ENCODE assay signal across 16 cellular contexts in the genomic region with DNA sequence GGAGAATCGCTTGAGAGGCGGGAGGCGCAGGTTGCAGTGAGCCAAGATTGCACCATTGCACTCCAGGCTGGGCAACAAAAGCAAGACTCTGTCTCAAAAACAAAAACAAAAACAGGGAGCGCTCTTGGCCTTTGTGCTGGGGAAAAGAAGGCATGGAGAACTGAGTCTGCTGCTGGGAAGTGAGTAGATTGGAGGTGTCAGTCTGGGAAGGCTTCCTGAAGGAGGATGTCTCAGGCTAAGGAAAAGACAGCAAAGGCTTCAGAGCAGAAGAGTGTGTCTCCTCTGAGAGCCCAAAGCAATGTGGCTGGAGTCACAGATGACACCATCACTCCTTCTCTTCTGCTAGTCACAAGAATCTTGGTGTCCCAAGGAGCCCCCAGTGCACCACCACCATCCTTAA. TPM values are rescaled to one million over a fixed set of nuclear protein-coding genes. Genes with fewer than 3 reads are reported as not detected.
DNase-seq lines count a peak whose midpoint lies in the region; ATAC-seq and TF ChIP-seq lines count a peak whose summit lies in the region.
"Had no signal": no experiment of that assay in that cellular context is flagged by ENCODE, and none has a peak within 500 bp of the region (broad histone marks: within the 10 kb centered on the region; RNA-seq: fewer than 3 reads in every experiment).

No MANE protein-coding gene starts in this region.

- peak overlapping the region; percentile 10 for H3K56ac ChIP-seq in mesendoderm (ENCODE audit: low read length)

- no peak for TF ChIP-seq POLR2A in HCT116 (IDR thresholded peaks at IDR 0.05; ENCODE audit: borderline replicate concordance, extremely low read depth, insufficient read depth, insufficient read length)

- peaks cover 44% of the 10 kb centered on the region for H3K4me1 Mint-ChIP-seq in WTC11
- H3K4me1 Mint-ChIP-seq: activated naive CD8-positive, alpha-beta T cell treated with anti-CD3 and anti-CD28 coated beads, Interleukin-2, amount 50 U/mL, for 24 hours; central memory CD8-positive, alpha-beta T cell had no signal

- intact Hi-C loops in HCT116 (cut with micrococcal nuclease) (loop anchor here (1.0 kb wide), 2 partner anchors 17 to 23 kb away; a partner anchor contains a TSS), tibial artery (cut with DNase I; ENCODE audit: low total_unique reads) (no loop called here)

- H3K9me3 ChIP-seq in HCT116 (ENCODE audit: control insufficient read depth in 1 of 2, insufficient read depth in 1 of 2, low read depth in 1 of 2, low read length in 2 of 2) (no peaks in the 10 kb centered on the region), tibial artery (no peaks in the 10 kb centered on the region)
- H3K9me3 ChIP-seq: BLaER1, thoracic aorta had no signal

- TF ChIP-seq CTCF in HCT116 (IDR thresholded peaks at IDR 0.05 in 2 of 3, conservative IDR thresholded peaks at IDR 0.05 in 1 of 3; ENCODE audit: borderline replicate concordance in 1 of 3, insufficient read depth in 1 of 3, low read depth in 2 of 3, low read length in 2 of 3) (no peak), WTC11 (IDR thresholded peaks at IDR 0.05) (no peak), tibial artery (IDR thresholded peaks at IDR 0.05) (no peak), omental fat pad (IDR thresholded peaks at IDR 0.05) (no peak)

- H2BK120ac ChIP-seq in mesendoderm (ENCODE audit: low read depth, low read length), result no peak overlapping the region

- H3K9ac ChIP-seq in HCT116 (ENCODE audit: low read length) (peak overlapping the region; percentile 74), mesendoderm (ENCODE audit: low read length) (no peak overlapping the region)
- H3K9ac ChIP-seq: BLaER1 had no signal

- no peaks in the 10 kb centered on the region for H3K27me3 ChIP-seq in HCT116 (ENCODE audit: insufficient read depth, low read length)
- H3K27me3 ChIP-seq in mesendoderm (ENCODE audit: insufficient read depth, low read length, poor library complexity), result no peaks in the 10 kb centered on the region
- H3K27me3 ChIP-seq in tibial artery, result no peaks in the 10 kb centered on the region
- H3K27me3 ChIP-seq: BLaER1 had no signal

- H3K4me2 ChIP-seq in HCT116 (ENCODE audit: low read length), result peak overlapping the region; percentile 92
- H3K4me2 ChIP-seq in mesendoderm (ENCODE audit: low read length), result no peak overlapping the region

- H4K5ac ChIP-seq in mesendoderm (ENCODE audit: low read length), result no peak overlapping the region

- H3K27ac Mint-ChIP-seq in WTC11, result peak overlapping the region; percentile 15; the same call in 1 of the 2 replicates
- H3K27ac Mint-ChIP-seq: activated CD8-positive, alpha-beta T cell treated with anti-CD3 and anti-CD28 coated beads for 36 hours; activated naive CD8-positive, alpha-beta T cell treated with anti-CD3 and anti-CD28 coated beads, Interleukin-2, amount 50 U/mL, for 24 hours; effector memory CD8-positive, alpha-beta T cell had no signal

- H3K4me3 Mint-ChIP-seq in WTC11, result no peak overlapping the region
- H3K4me3 Mint-ChIP-seq: activated CD8-positive, alpha-beta T cell treated with anti-CD3 and anti-CD28 coated beads for 36 hours; activated naive CD8-positive, alpha-beta T cell treated with anti-CD3 and anti-CD28 coated beads, Interleukin-2, amount 50 U/mL, for 24 hours; central memory CD8-positive, alpha-beta T cell; effector memory CD8-positive, alpha-beta T cell had no signal

- H3K4me3 ChIP-seq in HCT116 (replicated peaks in 1 of 2; ENCODE audit: low read depth in 1 of 2, low read length in 2 of 2) (peak overlapping the region in 1 of 2 experiments; percentile 51; a peak in 1 of 4 replicates), mesendoderm (ENCODE audit: low read length) (no peak overlapping the region), tibial artery (no peak overlapping the region)
- H3K4me3 ChIP-seq: BLaER1, thoracic aorta had no signal

- CTCF ChIA-PET in HCT116 (lab: Charles Lee), result interaction anchor here (1.0 to 3.3 kb wide), 3 partner anchors 14 to 52 kb away, joined by 3 to 17 read pairs (median 8); no protein-coding TSS in a partner anchor
- CTCF ChIA-PET in WTC11 (lab: Charles Lee), result interaction anchor here (1.0 to 4.7 kb wide), 3 partner anchors 23 to 52 kb away, joined by 4 to 37 read pairs (median 31); a partner anchor contains a TSS

- H3K79me1 ChIP-seq in mesendoderm (ENCODE audit: low read length), result no peaks in the 10 kb centered on the region

- H3K23ac ChIP-seq in mesendoderm (ENCODE audit: low read length), result no peak overlapping the region

- H3K79me2 ChIP-seq in HCT116 (ENCODE audit: insufficient read depth, low read length), result no peaks in the 10 kb centered on the region
- H3K79me2 ChIP-seq in mesendoderm (ENCODE audit: control insufficient read depth, insufficient read depth, low read length), result no peaks in the 10 kb centered on the region

- H3K9me2 ChIP-seq in HCT116 (ENCODE audit: insufficient read depth), result no peaks in the 10 kb centered on the region

- no peak for TF ChIP-seq RAD21 in HCT116 (IDR thresholded peaks at IDR 0.05; ENCODE audit: low read depth)

- H3K18ac ChIP-seq in mesendoderm (ENCODE audit: low read length), result no peak overlapping the region

- H3K27ac ChIP-seq in HCT116 (ENCODE audit: low read depth, low read length) (peak overlapping the region; percentile 95), mesendoderm (ENCODE audit: low read depth, low read length) (no peak overlapping the region), tibial artery (peak overlapping the region; percentile 35 to 61)
- H3K27ac ChIP-seq: BLaER1 had no signal

- peaks cover 61 to 86% of the 10 kb centered on the region in 2 experiments for H3K4me1 ChIP-seq in HCT116 (ENCODE audit: control insufficient read depth in 1 of 2, insufficient read depth in 2 of 2, low read length in 2 of 2)
- H3K4me1 ChIP-seq in mesendoderm (ENCODE audit: control insufficient read depth, low read depth, low read length), result peaks cover 23% of the 10 kb centered on the region
- H3K4me1 ChIP-seq in tibial artery, result peaks cover 0 to 38% (median 24%) of the 10 kb centered on the region in 4 donors

- H3K27me3 Mint-ChIP-seq in WTC11 (ENCODE audit: low read depth), result no peaks in the 10 kb centered on the region; the same call in 1 of the 2 replicates

- no TSS peak for BruUV-seq in HCT116 (replicated peaks; lab: Mats Ljungman, UMichigan)

- WGBS in mesendoderm (ENCODE audit: extremely low coverage, insufficient coverage, low lambda C conversion rate), result no CpG with 5 or more reads among the region's 4 CpGs

- H2BK5ac ChIP-seq in mesendoderm (ENCODE audit: low read length), result no peak overlapping the region

- H3K36me3 ChIP-seq in HCT116 (ENCODE audit: control insufficient read depth in 1 of 2, insufficient read depth in 2 of 2, low read length in 2 of 2) (no peaks in the 10 kb centered on the region), mesendoderm (ENCODE audit: control insufficient read depth, insufficient read depth, low read length) (no peaks in the 10 kb centered on the region), tibial artery (no peaks in the 10 kb centered on the region)
- H3K36me3 ChIP-seq: BLaER1, thoracic aorta had no signal

- H3K9me3 Mint-ChIP-seq in WTC11, result no peaks in the 10 kb centered on the region
- H3K9me3 Mint-ChIP-seq: activated CD8-positive, alpha-beta T cell treated with anti-CD3 and anti-CD28 coated beads for 36 hours; activated naive CD8-positive, alpha-beta T cell treated with anti-CD3 and anti-CD28 coated beads, Interleukin-2, amount 50 U/mL, for 24 hours; central memory CD8-positive, alpha-beta T cell; effector memory CD8-positive, alpha-beta T cell had no signal

- RAD21 ChIA-PET in HCT116 (lab: Charles Lee; ENCODE audit: low non-redundant PET in 1 of 2, low total read pairs in 2 of 2, uncharacterized antibody in 2 of 2, unreplicated experiment in 2 of 2), result interaction anchor here (2.7 to 3.9 kb wide), 3 partner anchors 18 to 23 kb away, joined by 12 to 28 read pairs (median 19); a partner anchor contains a TSS

- no peaks in the 10 kb centered on the region for H4K20me1 ChIP-seq in HCT116 (ENCODE audit: insufficient read depth)
- H4K20me1 ChIP-seq: BLaER1 had no signal

- H2AK5ac ChIP-seq in mesendoderm (ENCODE audit: low read length), result no peak overlapping the region

- no peaks in the 10 kb centered on the region for H3K36me3 Mint-ChIP-seq in WTC11

- no peak overlapping the region for H3K4ac ChIP-seq in mesendoderm (ENCODE audit: low read depth, low read length)

- POLR2A ChIA-PET in HCT116 (lab: Charles Lee) (interaction anchor here (1.0 to 14.5 kb wide), 6 partner anchors 19 to 32 kb away, joined by 3 to 262 read pairs (median 14); a partner anchor contains a TSS), WTC11 (lab: Charles Lee) (interaction anchor here (1.0 kb wide), 1 partner anchor 23 kb away, joined by 3 read pairs; a partner anchor contains a TSS)

- no peak overlapping the region for H2AFZ ChIP-seq in HCT116 (ENCODE audit: low read depth, low read length, poor library complexity, severe bottlenecking)

- ATAC-seq in HCT116 (no peak), WTC11 (no peak), omental fat pad (ENCODE audit: low FRiP score) (no peak)
- ATAC-seq: activated CD8-positive, alpha-beta T cell treated with anti-CD3 and anti-CD28 coated beads for 36 hours; activated naive CD8-positive, alpha-beta T cell treated with anti-CD3 and anti-CD28 coated beads, Interleukin-2, amount 50 U/mL, for 24 hours; effector memory CD8-positive, alpha-beta T cell had no signal

- H2BK15ac ChIP-seq in mesendoderm (replicated peaks; ENCODE audit: low read depth), result no peak overlapping the region

- H4K8ac ChIP-seq in mesendoderm (ENCODE audit: low read depth, low read length), result no peak overlapping the region

- no peak for DNase-seq in HCT116 (ENCODE audit: low read depth, low spot score)
- no peak for DNase-seq in WTC11 (ENCODE audit: low spot score)
- DNase-seq in mesendoderm, result no peak
- no peak for DNase-seq in tibial artery
- no peak for DNase-seq in NCI-H1694 treated with DMSO at 0.1 percent for 48 hours (lab: John Stamatoyannopoulos, UW)
- DNase-seq in omental fat pad (ENCODE audit: low spot score), result no peak
- no peak for DNase-seq in activated naive CD4-positive, alpha-beta T cell (lab: John Stamatoyannopoulos, UW)
- DNase-seq: activated CD8-positive, alpha-beta T cell treated with anti-CD3 and anti-CD28 coated beads for 36 hours; activated naive CD8-positive, alpha-beta T cell treated with anti-CD3 and anti-CD28 coated beads, Interleukin-2, amount 50 U/mL, for 24 hours; effector memory CD8-positive, alpha-beta T cell; Kasumi-1; NCI-H1417 treated with DMSO at 0.1 percent for 48 hours; T-helper 1 cell had no signal

TF ChIP-seq in HCT116, 20 proteins besides CTCF, POLR2A, EP300 and RAD21 (continues in another document):
- TF ChIP-seq CBX3 (IDR thresholded peaks at IDR 0.05; ENCODE audit: low read depth), result no peak

RNA-seq across cellular contexts. Expression of a gene that starts 21.0 kb away (rescaled TPM):
- total RNA-seq in HCT116 (2021; ENCODE audit: unreplicated experiment) (1,229 TPM), WTC11 (2021) (461 to 525 TPM (median 465 TPM) in 3 replicates), omental fat pad (1,000 to 10,000 TPM in 1 of 4 donors, 100 to 1,000 TPM in 2, 10 to 100 TPM in 1; 12.1 to 2,005 (median 376) TPM)
- polyA plus RNA-seq in HCT116 (2012), result 1,596 and 1,648 TPM in 2 replicates
- polyA plus RNA-seq in mesendoderm (2013, experiment 1 of 2), result 373 TPM
- polyA plus RNA-seq in mesendoderm (2013, experiment 2 of 2), result 379 TPM

RNA-seq across cellular contexts. Expression of a gene that starts 23.1 kb away (rescaled TPM):
- 1,655 TPM for total RNA-seq in HCT116 (2021; ENCODE audit: unreplicated experiment)
- polyA plus RNA-seq in HCT116 (2012), result 1,805 and 2,066 TPM in 2 replicates
- total RNA-seq in WTC11 (2021), result 424 to 477 TPM (median 429 TPM) in 3 replicates
- polyA plus RNA-seq in mesendoderm (2013, experiment 1 of 2), result 450 TPM
- 461 TPM for polyA plus RNA-seq in mesendoderm (2013, experiment 2 of 2)
- 1,000 to 10,000 TPM in 1 of 4 donors, 100 to 1,000 TPM in 2, 10 to 100 TPM in 1; 92.8 to 1,088 (median 251) TPM for total RNA-seq in omental fat pad
